In genomic region chr1:16618719-16619118, GRCh38 we compare ENCODE assay signal across 14 cellular contexts. TPM values are rescaled to one million over a fixed set of nuclear protein-coding genes. Genes with fewer than 3 reads are reported as not detected.
A peak's percentile ranks its signal among the peaks of the same experiment; 100 is the strongest.
DNase-seq lines count a peak whose midpoint lies in the region; ATAC-seq and TF ChIP-seq lines count a peak whose summit lies in the region.
"Had no signal": no experiment of that assay in that cellular context is flagged by ENCODE, and none has a peak within 500 bp of the region (broad histone marks: within the 10 kb centered on the region; RNA-seq: fewer than 3 reads in every experiment).

No MANE protein-coding gene starts in this region.

- no peaks in the 10 kb centered on the region for H3K9me1 ChIP-seq in IMR-90 (ENCODE audit: insufficient read depth, low read length)

- H3K4me1 ChIP-seq in IMR-90 (ENCODE audit: control insufficient read depth, insufficient read depth, low read length) (no peaks in the 10 kb centered on the region), right cardiac atrium (ENCODE audit: control insufficient read depth, insufficient read depth, low read length) (no peaks in the 10 kb centered on the region), ovary (ENCODE audit: insufficient read depth) (no peaks in the 10 kb centered on the region)

- H3K9me3 ChIP-seq in IMR-90 (ENCODE audit: control insufficient read depth, insufficient read depth, low read length) (no peaks in the 10 kb centered on the region), right cardiac atrium (ENCODE audit: control insufficient read depth, low read length) (no peaks in the 10 kb centered on the region), ovary (no peaks in the 10 kb centered on the region)
- H3K9me3 ChIP-seq: MG63, SJSA1 had no signal

- no peak overlapping the region for H2BK15ac ChIP-seq in IMR-90 (ENCODE audit: low read depth, low read length)

- H3K27me3 ChIP-seq in IMR-90 (ENCODE audit: control insufficient read depth, insufficient read depth, low read length) (no peaks in the 10 kb centered on the region), right cardiac atrium (ENCODE audit: control insufficient read depth, insufficient read depth) (no peaks in the 10 kb centered on the region), ovary (no peaks in the 10 kb centered on the region)
- H3K27me3 ChIP-seq: MG63 had no signal

- ATAC-seq in IMR-90 (ENCODE audit: low read depth), result no peak
- ATAC-seq in right cardiac atrium, result peak in 1 of 2 donors; percentile 2
- ATAC-seq in GM18861 (IDR thresholded peaks at IDR 0.05; ENCODE audit: unreplicated experiment), result no peak
- ATAC-seq in GM21723 (IDR thresholded peaks at IDR 0.05; ENCODE audit: unreplicated experiment), result no peak

- no peak overlapping the region for H4K91ac ChIP-seq in IMR-90 (ENCODE audit: insufficient read depth, low read depth, low read length)

- 0 out of 4 replicates have a peak, but pooled peaks cover 0 to under 1% of the 10 kb centered on the region in 2 experiments for H3K79me1 ChIP-seq in IMR-90 (ENCODE audit: low read depth in 1 of 2, low read length in 2 of 2)

- no peak overlapping the region for H3K14ac ChIP-seq in IMR-90 (replicated peaks; ENCODE audit: low read depth, low read length)

- DNase-seq in GM13976 (ENCODE audit: low spot score) (peak; percentile 53), IMR-90 (no peak), right cardiac atrium (peak; percentile 16 to 62 (median 43)), ovary (peak in 3 of 5 donors; percentile 13 to 41 (median 34)), NCI-H1930 (lab: John Stamatoyannopoulos, UW) (no peak), NCI-H2029 treated with DMSO at 0.1 percent for 48 hours (lab: John Stamatoyannopoulos, UW) (no peak)
- DNase-seq: activated CD4-positive, alpha-beta T cell treated with anti-CD3 and anti-CD28 coated beads, Interleukin-2, amount 50 U/mL, for 4 hours; MG63; naive B cell; NCI-H526 had no signal

- intact Hi-C loops in IMR-90 (cut with micrococcal nuclease) (no loop called here), right cardiac atrium (cut with DNase I) (no loop called here), ovary (cut with DNase I) (no loop called here)

- H2AK9ac ChIP-seq in IMR-90 (replicated peaks; ENCODE audit: low read depth, low read length, poor library complexity), result peak overlapping the region; percentile 28

- no peak overlapping the region for H2BK5ac ChIP-seq in IMR-90 (ENCODE audit: low read depth, low read length, poor library complexity, severe bottlenecking)

- CTCF ChIA-PET in IMR-90 (lab: Yijun Ruan, JAX), result interaction anchor here (1.2 kb wide), 1 partner anchor 10 kb away, joined by 3 read pairs; no protein-coding TSS in a partner anchor

- BruUV-seq in IMR-90 (replicated peaks; lab: Mats Ljungman, UMichigan), result no TSS peak

- H3K4me3 ChIP-seq in IMR-90 (ENCODE audit: insufficient read depth, low read depth, low read length) (no peak overlapping the region), right cardiac atrium (ENCODE audit: low read length) (no peak overlapping the region), ovary (no peak overlapping the region)
- H3K4me3 ChIP-seq: MG63, SJSA1 had no signal

- dilution Hi-C loops in IMR-90 (cut with HindIII; ENCODE audit: low sequenced_read_pairs, unreplicated experiment), result no loop called here

- no peak overlapping the region for H3K23ac ChIP-seq in IMR-90 (ENCODE audit: low read depth, low read length)

- no peak overlapping the region for H3K4me2 ChIP-seq in IMR-90 (ENCODE audit: low read depth, low read length)

- H3K18ac ChIP-seq in IMR-90 (ENCODE audit: low read depth, low read length), result no peak overlapping the region

- WGBS in IMR-90 (ENCODE audit: extremely low coverage in 2 of 2, insufficient read length in 1 of 2), 2 experiments, result 78% methylated on average over 14 of the region's 15 CpGs; no CpG with 5 or more reads in 1 of the 2 experiments
- WGBS in right cardiac atrium, result 76% methylated on average over 15 of the region's 15 CpGs
- 74 to 80% (median 77%) methylated on average over 15 of the region's 15 CpGs for WGBS in ovary, 3 donors

- H3K36me3 ChIP-seq in IMR-90 (ENCODE audit: control insufficient read depth, insufficient read depth, low read length), result peaks cover 7% of the 10 kb centered on the region; the same call in 1 of the 2 replicates
- H3K36me3 ChIP-seq in ovary, result no peaks in the 10 kb centered on the region

- H3K56ac ChIP-seq in IMR-90 (ENCODE audit: extremely low read depth, insufficient read depth, low read length), result no peak overlapping the region

- TF ChIP-seq RAD21 in IMR-90 (IDR thresholded peaks at IDR 0.05; ENCODE audit: low read length), result no peak

- no peak overlapping the region for H2BK120ac ChIP-seq in IMR-90 (ENCODE audit: low read depth, low read length)

- POLR2A ChIA-PET in IMR-90 (lab: Charles Lee; ENCODE audit: unreplicated experiment), result no interaction called here

- H3K27ac ChIP-seq in IMR-90 (ENCODE audit: insufficient read depth, low read length), result no peak overlapping the region
- no peak overlapping the region for H3K27ac ChIP-seq in right cardiac atrium (ENCODE audit: low read length)
- H3K27ac ChIP-seq in ovary, result no peak overlapping the region
- H3K27ac ChIP-seq: HL-60, SJSA1 had no signal

- TF ChIP-seq POLR2A in IMR-90 (IDR thresholded peaks at IDR 0.05; ENCODE audit: low read depth, low read length) (no peak), ovary (IDR thresholded peaks at IDR 0.05) (no peak)

- in situ Hi-C loops in GM13976 (cut with MboI; ENCODE audit: low sequenced_read_pairs, unreplicated experiment) (no loop called here), IMR-90 (cut with MboI; ENCODE audit: low sequenced_read_pairs) (loop anchor here (25.0 kb wide), 1 partner anchor 419 kb away; no protein-coding TSS in a partner anchor)

- H4K20me1 ChIP-seq in IMR-90 (ENCODE audit: insufficient read depth, low read length), result peaks cover 3% of the 10 kb centered on the region; the same call in 1 of the 2 replicates

- H4K5ac ChIP-seq in IMR-90 (ENCODE audit: low read depth, low read length), result no peak overlapping the region

- no peak for TF ChIP-seq EP300 in ovary (IDR thresholded peaks at IDR 0.05)

- TF ChIP-seq CTCF in GM13976 (IDR thresholded peaks at IDR 0.05; ENCODE audit: borderline replicate concordance, control extremely low read depth, extremely low read depth, insufficient read depth, missing control alignments), result no peak
- TF ChIP-seq CTCF in IMR-90 (conservative IDR thresholded peaks at IDR 0.05; ENCODE audit: low read depth, low read length), result no peak
- no peak for TF ChIP-seq CTCF in ovary (IDR thresholded peaks at IDR 0.05)

- H4K8ac ChIP-seq in IMR-90 (ENCODE audit: low read depth in 2 of 2, low read length in 2 of 2), result no peak overlapping the region

- H2BK20ac ChIP-seq in IMR-90 (ENCODE audit: low read depth, low read length), result no peak overlapping the region

- H2AK5ac ChIP-seq in IMR-90 (ENCODE audit: low read depth, low read length), result no peak overlapping the region

- H3K9ac ChIP-seq in IMR-90 (ENCODE audit: low read depth, low read length), result no peak overlapping the region

- H3K4ac ChIP-seq in IMR-90 (ENCODE audit: low read depth, low read length), result no peak overlapping the region

- H2AFZ ChIP-seq in IMR-90 (replicated peaks; ENCODE audit: low read length, poor library complexity), result peak overlapping the region; percentile 49

TF ChIP-seq in IMR-90, 13 proteins besides CTCF, POLR2A, EP300 and RAD21:
- no peak for TF ChIP-seq NFE2L2 (IDR thresholded peaks at IDR 0.05; ENCODE audit: low read depth, low read length)
- TF ChIP-seq MXI1 (IDR thresholded peaks at IDR 0.05; ENCODE audit: borderline replicate concordance, low read depth, low read length), result no peak
- no peak for TF ChIP-seq FOS (IDR thresholded peaks at IDR 0.05; ENCODE audit: low read depth, low read length)
- no peak for TF ChIP-seq MAZ (IDR thresholded peaks at IDR 0.05; ENCODE audit: borderline replicate concordance, low read depth, low read length)
- TF ChIP-seq MAFK (IDR thresholded peaks at IDR 0.05; ENCODE audit: low read depth, low read length), result no peak
- TF ChIP-seq SMC3 (IDR thresholded peaks at IDR 0.05; ENCODE audit: low read depth, low read length), result no peak
- TF ChIP-seq BHLHE40 (IDR thresholded peaks at IDR 0.05; ENCODE audit: low read depth, low read length), result no peak
- TF ChIP-seq, protein P1, sequence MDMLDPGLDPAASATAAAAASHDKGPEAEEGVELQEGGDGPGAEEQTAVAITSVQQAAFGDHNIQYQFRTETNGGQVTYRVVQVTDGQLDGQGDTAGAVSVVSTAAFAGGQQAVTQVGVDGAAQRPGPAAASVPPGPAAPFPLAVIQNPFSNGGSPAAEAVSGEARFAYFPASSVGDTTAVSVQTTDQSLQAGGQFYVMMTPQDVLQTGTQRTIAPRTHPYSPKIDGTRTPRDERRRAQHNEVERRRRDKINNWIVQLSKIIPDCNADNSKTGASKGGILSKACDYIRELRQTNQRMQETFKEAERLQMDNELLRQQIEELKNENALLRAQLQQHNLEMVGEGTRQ (IDR thresholded peaks at IDR 0.05; ENCODE audit: low read depth, low read length), result no peak
- TF ChIP-seq, protein P2, sequence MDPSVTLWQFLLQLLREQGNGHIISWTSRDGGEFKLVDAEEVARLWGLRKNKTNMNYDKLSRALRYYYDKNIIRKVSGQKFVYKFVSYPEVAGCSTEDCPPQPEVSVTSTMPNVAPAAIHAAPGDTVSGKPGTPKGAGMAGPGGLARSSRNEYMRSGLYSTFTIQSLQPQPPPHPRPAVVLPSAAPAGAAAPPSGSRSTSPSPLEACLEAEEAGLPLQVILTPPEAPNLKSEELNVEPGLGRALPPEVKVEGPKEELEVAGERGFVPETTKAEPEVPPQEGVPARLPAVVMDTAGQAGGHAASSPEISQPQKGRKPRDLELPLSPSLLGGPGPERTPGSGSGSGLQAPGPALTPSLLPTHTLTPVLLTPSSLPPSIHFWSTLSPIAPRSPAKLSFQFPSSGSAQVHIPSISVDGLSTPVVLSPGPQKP (IDR thresholded peaks at IDR 0.05; ENCODE audit: borderline replicate concordance, low read depth, low read length), result no peak
- TF ChIP-seq CHD1 (IDR thresholded peaks at IDR 0.05; ENCODE audit: low read depth, low read length), result no peak

RNA-seq across cellular contexts. Expression of gene NBPF1, which starts 5.4 kb away (rescaled TPM):
- total RNA-seq in IMR-90 (2012; rRNA removed) (25.3 and 28.3 TPM in 2 replicates), right cardiac atrium (10 to 100 TPM in 3 of 4 donors, 1 to 10 TPM in 1; 8.9 to 18.7 (median 15.7) TPM), ovary (100 to 1,000 TPM in 1 of 7 donors, 10 to 100 TPM in 6; 30.4 to 111 (median 55.9) TPM)
- polyA plus RNA-seq in IMR-90 (2012; rRNA removed) (17.1 and 18.8 TPM in 2 replicates), right cardiac atrium (6.5 TPM), ovary (10 to 100 TPM; 14.7 to 78.8 TPM)
- 8.8 and 12.8 TPM in 2 replicates for polyA plus RNA-seq in IMR-90 (2012; cell fraction: cytosol; rRNA removed)
- polyA plus RNA-seq in IMR-90 (2012; cell fraction: nucleus; rRNA removed; ENCODE audit: low replicate concordance), result 23.2 and 44.6 TPM in 2 replicates

RNA-seq across cellular contexts. Expression of gene RNU1-3, which starts 48.0 kb away (rescaled TPM):
- total RNA-seq in IMR-90 (2012; rRNA removed) (under 0.01 TPM in 2 replicates), right cardiac atrium (1,000 to 10,000 TPM; 3,675 to 8,578 (median 7,073) TPM), ovary (1,000 to 10,000 TPM in 5 of 7 donors, under 1 TPM in 2; under 0.01 to 7,521 (median 3,807) TPM)
- polyA plus RNA-seq in IMR-90 (2012; rRNA removed) (not detected in 2 replicates), right cardiac atrium (not detected), ovary (not detected)
- not detected in 2 replicates for polyA plus RNA-seq in IMR-90 (2012; cell fraction: cytosol; rRNA removed)
- not detected in 2 replicates for polyA plus RNA-seq in IMR-90 (2012; cell fraction: nucleus; rRNA removed; ENCODE audit: low replicate concordance)

Comparison
In these comparisons a context has a peak if more than half of its experiments do, and no peak if none do; other contexts are left out.
1. DNase-seq: peak in GM13976 (single experiment), right cardiac atrium (3 of 3) and ovary (3 of 5); none in IMR-90 (single experiment), NCI-H1930 (0 of 2) and NCI-H2029 treated with DMSO at 0.1 percent for 48 hours (single experiment).